Comparison of ENCODE assay signal across 27 cellular contexts in the genomic region with DNA sequence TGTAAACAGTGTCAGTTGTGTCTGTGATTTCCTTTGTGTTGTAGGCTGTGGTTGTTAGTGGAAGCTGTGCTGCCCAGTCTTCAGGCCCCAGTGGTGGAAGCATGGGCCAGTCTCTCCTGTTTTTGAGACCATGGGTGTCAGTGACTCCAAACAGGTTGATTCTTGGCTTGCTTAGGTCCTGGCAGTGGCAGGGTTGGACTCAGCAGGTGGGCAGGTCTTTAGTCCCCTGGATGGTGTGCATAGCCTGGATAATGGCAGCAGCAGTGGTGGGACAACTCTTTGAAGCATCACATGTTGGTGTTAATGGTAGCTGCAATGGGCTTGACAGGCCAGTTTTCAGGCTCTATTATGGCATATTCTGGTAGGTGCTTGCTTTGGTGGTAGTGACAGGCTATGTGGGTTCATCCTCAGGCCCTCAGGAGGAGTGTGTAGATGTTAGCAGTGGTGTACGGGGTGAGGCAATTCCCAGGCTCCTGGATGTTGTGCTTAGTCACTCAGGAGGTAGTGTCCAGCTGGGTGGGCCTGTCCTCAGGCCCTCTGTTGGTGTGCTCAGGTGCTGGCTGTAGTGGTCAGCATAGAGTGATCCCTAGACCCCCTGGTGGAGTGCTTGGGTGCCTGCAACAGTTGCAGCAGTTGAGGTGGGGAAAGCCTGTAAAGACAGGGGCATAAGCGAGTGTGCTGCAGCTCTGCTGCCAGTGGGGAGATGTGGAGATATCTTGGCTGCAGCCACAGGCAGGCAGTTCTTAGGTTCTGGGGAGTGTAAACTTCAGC.
DNase-seq lines count a peak whose midpoint lies in the region; TF ChIP-seq lines count a peak whose summit lies in the region.
"Had no signal": no experiment of that assay in that cellular context is flagged by ENCODE, and none has a peak within 500 bp of the region (broad histone marks: within the 10 kb centered on the region; RNA-seq: fewer than 3 reads in every experiment).

No MANE protein-coding gene starts in this region.

- TF ChIP-seq CTCF in glutamatergic neuron (IDR thresholded peaks at IDR 0.05; ENCODE audit: partially characterized antibody, unreplicated experiment) (no peak), progenitor cell of endocrine pancreas (IDR thresholded peaks at IDR 0.05; ENCODE audit: unreplicated experiment) (peak; percentile 20)

- H3K4me1 Mint-ChIP-seq in glutamatergic neuron (ENCODE audit: low read depth, unreplicated experiment) (peaks cover 1% of the 10 kb centered on the region), progenitor cell of endocrine pancreas (ENCODE audit: low read depth) (no peaks in the 10 kb centered on the region)
- H3K4me1 Mint-ChIP-seq: nephron; stimulated activated memory B cell treated with anti-CD40 and anti-IgM and Interleukin-4, amounts not matched to agents 10 μg/mL and 1 μg/mL and 100 μg/mL, for 72 hours had no signal

- H3K27ac Mint-ChIP-seq in glutamatergic neuron (ENCODE audit: unreplicated experiment) (peak overlapping the region; percentile 41), progenitor cell of endocrine pancreas (peak overlapping the region; percentile 5)
- H3K27ac Mint-ChIP-seq: activated T-cell treated with anti-CD3 and anti-CD28 coated beads, Interleukin-2, amount 50 U/mL, for 72 hours; nephron; stimulated activated memory B cell treated with anti-CD40 and anti-IgM and Interleukin-4, amounts not matched to agents 10 μg/mL and 1 μg/mL and 100 μg/mL, for 72 hours; T-helper 1 cell treated with Interleukin-12 subunit alpha and Interleukin-12 subunit beta and Interleukin-4 antibody, amounts not matched to agents 30 μg/mL and 1 μg/mL, for 36 hours; type B pancreatic cell had no signal

- H3K36me3 Mint-ChIP-seq in glutamatergic neuron (ENCODE audit: unreplicated experiment) (no peaks in the 10 kb centered on the region), progenitor cell of endocrine pancreas (ENCODE audit: insufficient read depth) (peaks cover 1% of the 10 kb centered on the region)
- H3K36me3 Mint-ChIP-seq: type B pancreatic cell had no signal

- H3K27me3 Mint-ChIP-seq in glutamatergic neuron (ENCODE audit: unreplicated experiment) (no peaks in the 10 kb centered on the region), progenitor cell of endocrine pancreas (no peaks in the 10 kb centered on the region)
- H3K27me3 Mint-ChIP-seq: stimulated activated memory B cell treated with anti-CD40 and anti-IgM and Interleukin-4, amounts not matched to agents 10 μg/mL and 1 μg/mL and 100 μg/mL, for 72 hours; type B pancreatic cell had no signal

- H3K4me3 Mint-ChIP-seq in glutamatergic neuron (ENCODE audit: unreplicated experiment) = no peak overlapping the region
- no peak overlapping the region for H3K4me3 Mint-ChIP-seq in progenitor cell of endocrine pancreas (ENCODE audit: low read depth)
- H3K4me3 Mint-ChIP-seq: activated T-cell treated with anti-CD3 and anti-CD28 coated beads, Interleukin-2, amount 50 U/mL, for 72 hours; nephron; stimulated activated memory B cell treated with anti-CD40 and anti-IgM and Interleukin-4, amounts not matched to agents 10 μg/mL and 1 μg/mL and 100 μg/mL, for 72 hours; T-helper 1 cell treated with Interleukin-12 subunit alpha and Interleukin-12 subunit beta and Interleukin-4 antibody, amounts not matched to agents 30 μg/mL and 1 μg/mL, for 36 hours; type B pancreatic cell had no signal

- peaks cover 3% of the 10 kb centered on the region for H3K9me3 Mint-ChIP-seq in glutamatergic neuron (ENCODE audit: unreplicated experiment)
- H3K9me3 Mint-ChIP-seq in progenitor cell of endocrine pancreas (ENCODE audit: low read depth) = peaks cover 10% of the 10 kb centered on the region
- H3K9me3 Mint-ChIP-seq: type B pancreatic cell had no signal

- peak; percentile 0 for DNase-seq in NCI-H82 (lab: John Stamatoyannopoulos, UW)
- no peak for DNase-seq in NCI-H82 treated with DMSO at 0.1 percent for 48 hours (lab: John Stamatoyannopoulos, UW; ENCODE audit: unreplicated experiment)
- DNase-seq in HuH-7.5 (ENCODE audit: low spot score) = peak; percentile 6
- no peak for DNase-seq in glutamatergic neuron
- no peak for DNase-seq in progenitor cell of endocrine pancreas (ENCODE audit: low spot score, unreplicated experiment)
- no peak for DNase-seq in NCI-H2196 (lab: John Stamatoyannopoulos, UW; ENCODE audit: unreplicated experiment)
- no peak for DNase-seq in activated T-cell treated with anti-CD3 and anti-CD28 coated beads for 4 hours
- DNase-seq in cerebellar cortex (ENCODE audit: low spot score) = no peak
- DNase-seq: activated CD4-positive, alpha-beta T cell treated with anti-CD3 and anti-CD28 coated beads, Interleukin-2, amount 50 U/mL, for 4 hours; activated T-cell treated with anti-CD3 and anti-CD28 coated beads, Interleukin-2, amount 50 U/mL, for 72 hours; C1 segment of cervical spinal cord; caudate nucleus; dermis blood vessel endothelial cell; esophagus squamous epithelium; foreskin keratinocyte; GDM1; HCEC 1CT; heart right ventricle; NCI-H1092; NCI-H1694 treated with DMSO at 0.1 percent for 48 hours; NCI-H774; ovary; substantia nigra had no signal

Comparison
In these comparisons a context has a peak if more than half of its experiments do, and no peak if none do; other contexts are left out.
1. DNase-seq: peak in NCI-H82 (single experiment) and HuH-7.5 (single experiment); none in NCI-H82 treated with DMSO at 0.1 percent for 48 hours (single experiment), glutamatergic neuron (single experiment), progenitor cell of endocrine pancreas (single experiment), NCI-H2196 (single experiment), activated T-cell treated with anti-CD3 and anti-CD28 coated beads for 4 hours (single experiment) and cerebellar cortex (single experiment).